18 cellular contexts compared by ENCODE assay signal in the genomic region with DNA sequence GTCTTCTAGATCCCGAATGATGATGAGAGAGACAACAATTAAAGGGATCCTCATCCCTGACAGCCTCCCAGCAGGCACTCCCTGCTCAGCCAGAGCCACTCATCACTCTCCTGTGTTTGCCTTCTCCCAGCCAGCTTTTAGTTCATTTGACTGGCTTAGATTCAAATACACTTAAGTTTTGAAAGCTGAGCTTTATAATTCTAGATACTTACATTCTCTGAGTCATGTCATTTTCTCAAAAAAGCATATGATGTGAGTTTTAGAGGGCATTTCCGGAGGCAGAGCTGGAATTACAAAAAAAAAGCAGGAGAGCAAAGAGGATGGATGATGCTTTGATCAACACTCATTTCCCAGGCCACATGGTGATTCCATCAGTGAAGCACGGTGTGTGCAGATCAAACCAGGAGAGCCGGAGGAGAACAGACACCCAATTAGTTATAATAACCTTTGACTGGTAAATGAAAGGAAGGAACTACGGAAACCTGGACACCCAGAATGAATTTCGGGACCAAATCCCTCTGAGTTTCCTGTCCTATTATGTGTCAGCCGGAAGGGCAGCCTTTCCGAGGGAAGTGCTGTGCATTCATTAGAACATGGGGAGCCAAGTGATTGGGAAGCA.
A peak's percentile ranks its signal among the peaks of the same experiment; 100 is the strongest.
DNase-seq lines count a peak whose midpoint lies in the region; ATAC-seq and TF ChIP-seq lines count a peak whose summit lies in the region.
"Had no signal": no experiment of that assay in that cellular context is flagged by ENCODE, and none has a peak within 500 bp of the region (broad histone marks: within the 10 kb centered on the region; RNA-seq: fewer than 3 reads in every experiment).

No MANE protein-coding gene starts in this region.

- H3K36me3 Mint-ChIP-seq in natural killer cell = no peaks in the 10 kb centered on the region

- H3K4me1 ChIP-seq in Peyer's patch (no peaks in the 10 kb centered on the region), MM.1S (ENCODE audit: low read length) (no peaks in the 10 kb centered on the region)
- H3K4me1 ChIP-seq: BE2C, foreskin keratinocyte had no signal

- H3K36me3 ChIP-seq in Peyer's patch = no peaks in the 10 kb centered on the region
- H3K36me3 ChIP-seq in MM.1S (replicated peaks; ENCODE audit: insufficient read depth, low read length) = no peaks in the 10 kb centered on the region
- H3K36me3 ChIP-seq: BE2C had no signal

- H3K27me3 ChIP-seq in Peyer's patch = no peaks in the 10 kb centered on the region
- no peaks in the 10 kb centered on the region for H3K27me3 ChIP-seq in MM.1S (replicated peaks; ENCODE audit: insufficient read depth, low read length)
- H3K27me3 ChIP-seq: BE2C, foreskin keratinocyte had no signal

- intact Hi-C loops in natural killer cell (cut with micrococcal nuclease) = no loop called here

- no peaks in the 10 kb centered on the region for H3K4me1 Mint-ChIP-seq in natural killer cell

- no peak for TF ChIP-seq CTCF in AG09309 (IDR thresholded peaks at IDR 0.05; ENCODE audit: control insufficient read depth, insufficient read depth, low read depth, low read length, missing control alignments)
- no peak for TF ChIP-seq CTCF in Peyer's patch (IDR thresholded peaks at IDR 0.05)
- no peak for TF ChIP-seq CTCF in natural killer cell (IDR thresholded peaks at IDR 0.05)
- TF ChIP-seq CTCF in MM.1S (IDR thresholded peaks at IDR 0.05; ENCODE audit: low read length) = no peak

- H3K27me3 Mint-ChIP-seq in natural killer cell (ENCODE audit: low read depth in 2 of 2) = no peaks in the 10 kb centered on the region

- no peaks in the 10 kb centered on the region for H3K9me3 Mint-ChIP-seq in natural killer cell
- H3K9me3 Mint-ChIP-seq: effector memory CD8-positive, alpha-beta T cell had no signal

- no peaks in the 10 kb centered on the region for H3K9me2 ChIP-seq in MM.1S (replicated peaks; ENCODE audit: insufficient read depth, low read length)

- H3K9me3 ChIP-seq in Peyer's patch = no peaks in the 10 kb centered on the region
- H3K9me3 ChIP-seq in MM.1S (replicated peaks; ENCODE audit: insufficient read depth, low read length) = no peaks in the 10 kb centered on the region
- H3K9me3 ChIP-seq: BE2C had no signal

- no peak for ATAC-seq in natural killer cell
- ATAC-seq in HG03095 (IDR thresholded peaks at IDR 0.05; ENCODE audit: unreplicated experiment) = no peak
- ATAC-seq: effector memory CD8-positive, alpha-beta T cell; foreskin keratinocyte; K562; right cardiac atrium had no signal

- no peak overlapping the region for H2AFZ ChIP-seq in MM.1S (ENCODE audit: low read length)

- H3K9ac ChIP-seq in MM.1S (ENCODE audit: low read length) = no peak overlapping the region

- H3K27ac ChIP-seq in Peyer's patch (peak overlapping the region in 1 of 4 donors; percentile 9), MM.1S (ENCODE audit: low read length) (no peak overlapping the region)
- H3K27ac ChIP-seq: foreskin keratinocyte had no signal

- H3K4me2 ChIP-seq in MM.1S (ENCODE audit: low read depth, low read length) = no peak overlapping the region

- TF ChIP-seq POLR2A in Peyer's patch (IDR thresholded peaks at IDR 0.05) = no peak

- H3F3A ChIP-seq in MM.1S (ENCODE audit: insufficient read depth, low read length) = no peaks in the 10 kb centered on the region

- DNase-seq in AG09309 (ENCODE audit: low read depth) (peak; percentile 34), GM04504 (ENCODE audit: low read depth) (peak; percentile 19), NCI-H69 (lab: John Stamatoyannopoulos, UW) (peak; percentile 75), fibroblast of peridontal ligament (ENCODE audit: extremely low read depth) (peak; percentile 70), Peyer's patch (no peak), natural killer cell (no peak), MM.1S (no peak)
- DNase-seq: activated T-cell treated with anti-CD3 and anti-CD28 coated beads for 4 hours; BE2C; effector memory CD8-positive, alpha-beta T cell; foreskin keratinocyte; H7; hypothalamus; NCI-H2081 treated with DMSO at 0.1 percent for 48 hours; right cardiac atrium had no signal

- no peaks in the 10 kb centered on the region for H3K79me2 ChIP-seq in MM.1S (ENCODE audit: low read length)

- H3K4me3 ChIP-seq in AG09309 (ENCODE audit: control insufficient read depth, low read depth, low read length) (no peak overlapping the region), Peyer's patch (no peak overlapping the region), MM.1S (ENCODE audit: low read length) (no peak overlapping the region)
- H3K4me3 ChIP-seq: K562, lung had no signal

- H3K4me3 Mint-ChIP-seq in natural killer cell = no peak overlapping the region
- H3K4me3 Mint-ChIP-seq: effector memory CD8-positive, alpha-beta T cell had no signal

- no peak overlapping the region for H3K27ac Mint-ChIP-seq in natural killer cell
- H3K27ac Mint-ChIP-seq: effector memory CD8-positive, alpha-beta T cell had no signal

- no peaks in the 10 kb centered on the region for H4K20me1 ChIP-seq in MM.1S (ENCODE audit: insufficient read depth, low read length)

Comparison
In these comparisons a context has a peak if more than half of its experiments do, and no peak if none do; other contexts are left out.
1. DNase-seq: peak in AG09309 (single experiment), GM04504 (single experiment), NCI-H69 (single experiment) and fibroblast of peridontal ligament (single experiment); none in Peyer's patch (0 of 3), natural killer cell (single experiment) and MM.1S (single experiment).